In genomic region chr17:17179371-17179827, GRCh38 we compare ENCODE assay signal across 9 cellular contexts. TPM values are rescaled to one million over a fixed set of nuclear protein-coding genes. Genes with fewer than 3 reads are reported as not detected.
DNase-seq lines count a peak whose midpoint lies in the region; ATAC-seq, FAIRE-seq and TF ChIP-seq lines count a peak whose summit lies in the region.
"Had no signal": no experiment of that assay in that cellular context is flagged by ENCODE, and none has a peak within 500 bp of the region (broad histone marks: within the 10 kb centered on the region; RNA-seq: fewer than 3 reads in every experiment).

No MANE protein-coding gene starts in this region.

- peak overlapping the region in 4 of 11 experiments; percentile 27 to 89 (median 86); a peak in 5 of 22 replicates for H3K27ac ChIP-seq in BLaER1 treated with 17β-estradiol and CSF1 and Interleukin-3, amounts not matched to agents 10 nM and 100 nM
- H3K27ac ChIP-seq in endothelial cell of umbilical vein (ENCODE audit: insufficient read depth, low read depth, low read length) (no peak overlapping the region), pancreas (no peak overlapping the region)
- H3K27ac ChIP-seq: SK-N-MC had no signal

- CTCF ChIA-PET in endothelial cell of umbilical vein (lab: Charles Lee) = no interaction called here

- intact Hi-C loops in endothelial cell of umbilical vein (cut with micrococcal nuclease) (no loop called here), left colon (cut with DNase I, micrococcal nuclease) (no loop called here), sciatic nerve (cut with DNase I) (no loop called here), pancreas (cut with DNase I) (no loop called here)

- dilution Hi-C loops in endothelial cell of umbilical vein (cut with MboI; ENCODE audit: extremely low pct_ligation_motif_present, low sequenced_read_pairs) = no loop called here

- H4K20me1 ChIP-seq in BLaER1 treated with 17β-estradiol and CSF1 and Interleukin-3, amounts not matched to agents 10 nM and 100 nM = peaks cover 0 to 61% (median 11%) of the 10 kb centered on the region in 11 experiments; a peak in 11 of 22 replicates
- H4K20me1 ChIP-seq in endothelial cell of umbilical vein (replicated peaks; ENCODE audit: control insufficient read depth, extremely low read depth, insufficient read depth, low read length) = no peaks in the 10 kb centered on the region

- DNase-seq in HT1080 (ENCODE audit: low read depth) (peak; percentile 67), endothelial cell of umbilical vein (ENCODE audit: low read depth, low spot score) (no peak), left colon (no peak), sciatic nerve (ENCODE audit: low spot score) (no peak), pancreas (no peak)

- POLR2A ChIA-PET in endothelial cell of umbilical vein (lab: Charles Lee) = no interaction called here

- H3K36me3 ChIP-seq in BLaER1 treated with 17β-estradiol and CSF1 and Interleukin-3, amounts not matched to agents 10 nM and 100 nM = peaks cover 30 to 86% (median 70%) of the 10 kb centered on the region in 11 experiments
- peaks cover 17 to 52% of the 10 kb centered on the region in 2 experiments for H3K36me3 ChIP-seq in endothelial cell of umbilical vein (ENCODE audit: control insufficient read depth in 2 of 2, extremely low read depth in 1 of 2, insufficient read depth in 2 of 2, low read length in 2 of 2)
- H3K36me3 ChIP-seq in pancreas = peaks cover 0 to 87% (median 40%) of the 10 kb centered on the region in 3 donors

- TF ChIP-seq CTCF in endothelial cell of umbilical vein (IDR thresholded peaks at IDR 0.05; ENCODE audit: extremely low read depth in 1 of 2, insufficient read depth in 1 of 2, low read depth in 1 of 2, low read length in 2 of 2) (no peak), pancreas (IDR thresholded peaks at IDR 0.05) (no peak)

- H3K9me1 ChIP-seq in endothelial cell of umbilical vein (replicated peaks; ENCODE audit: control insufficient read depth, extremely low read depth, insufficient read depth, low read length) = no peaks in the 10 kb centered on the region

- H3K4me2 ChIP-seq in BLaER1 treated with 17β-estradiol and CSF1 and Interleukin-3, amounts not matched to agents 10 nM and 100 nM = peak overlapping the region in 10 of 11 experiments; percentile 8 to 98 (median 95); a peak in 19 of 22 replicates
- no peak overlapping the region for H3K4me2 ChIP-seq in endothelial cell of umbilical vein (ENCODE audit: insufficient read depth, low read length)

- no TSS peak for BruUV-seq in endothelial cell of umbilical vein (replicated peaks; lab: Mats Ljungman, UMichigan)

- no peaks in the 10 kb centered on the region for H3K79me2 ChIP-seq in endothelial cell of umbilical vein (ENCODE audit: control insufficient read depth, insufficient read depth, low read length)

- H3K27me3 ChIP-seq in BLaER1 treated with 17β-estradiol and CSF1 and Interleukin-3, amounts not matched to agents 10 nM and 100 nM = no peaks in the 10 kb centered on the region
- H3K27me3 ChIP-seq in endothelial cell of umbilical vein (ENCODE audit: control insufficient read depth in 2 of 2, insufficient read depth in 2 of 2, low read length in 2 of 2) = no peaks in the 10 kb centered on the region
- no peaks in the 10 kb centered on the region for H3K27me3 ChIP-seq in pancreas

- H3K4me1 ChIP-seq in BLaER1 treated with 17β-estradiol and CSF1 and Interleukin-3, amounts not matched to agents 10 nM and 100 nM = peaks cover 65 to 100% (median 100%) of the 10 kb centered on the region in 10 experiments
- H3K4me1 ChIP-seq in endothelial cell of umbilical vein (ENCODE audit: control insufficient read depth, extremely low read depth, insufficient read depth, low read length) = peaks cover 8% of the 10 kb centered on the region
- no peaks in the 10 kb centered on the region for H3K4me1 ChIP-seq in pancreas

- 93 to 100% methylated on average over 2 of the region's 2 CpGs for WGBS in pancreas, 2 donors

- FAIRE-seq in endothelial cell of umbilical vein (lab: Jason Lieb, UNC) = peak; percentile 48
- no peak for FAIRE-seq in pancreas (lab: Jason Lieb, UNC)

- ATAC-seq in GM18873 (IDR thresholded peaks at IDR 0.05; ENCODE audit: low FRiP score, unreplicated experiment) (peak; percentile 58), left colon (no peak), sciatic nerve (no peak), GM18861 (IDR thresholded peaks at IDR 0.05; ENCODE audit: unreplicated experiment) (no peak), pancreas (no peak)

- H3K9ac ChIP-seq in BLaER1 treated with 17β-estradiol and CSF1 and Interleukin-3, amounts not matched to agents 10 nM and 100 nM = peak overlapping the region in 5 of 11 experiments; percentile 14 to 75 (median 43); a peak in 5 of 22 replicates
- H3K9ac ChIP-seq in endothelial cell of umbilical vein (replicated peaks; ENCODE audit: extremely low read depth, insufficient read depth, low read length) = no peak overlapping the region

- TF ChIP-seq POLR2A in endothelial cell of umbilical vein (IDR thresholded peaks at IDR 0.05; ENCODE audit: low read depth, low read length) = no peak

- H3K9me3 ChIP-seq in BLaER1 treated with 17β-estradiol and CSF1 and Interleukin-3, amounts not matched to agents 10 nM and 100 nM (replicated peaks in 1 of 11) = no peaks in the 10 kb centered on the region
- no peaks in the 10 kb centered on the region for H3K9me3 ChIP-seq in endothelial cell of umbilical vein (replicated peaks; ENCODE audit: control insufficient read depth, insufficient read depth, low read length)
- H3K9me3 ChIP-seq in pancreas = no peaks in the 10 kb centered on the region

- 0 out of 20 replicates have a peak overlapping the region, but pooled peaks of 1 of the 10 experiments have one; percentile 4 for H3K4me3 ChIP-seq in BLaER1 treated with 17β-estradiol and CSF1 and Interleukin-3, amounts not matched to agents 10 nM and 100 nM
- H3K4me3 ChIP-seq in endothelial cell of umbilical vein (replicated peaks in 1 of 3; ENCODE audit: insufficient read depth in 1 of 3, low read depth in 1 of 3, low read length in 3 of 3) = no peak overlapping the region
- H3K4me3 ChIP-seq in pancreas = no peak overlapping the region
- H3K4me3 ChIP-seq: SK-N-MC had no signal

- no peak overlapping the region for H2AFZ ChIP-seq in endothelial cell of umbilical vein (ENCODE audit: low read depth, low read length)

TF ChIP-seq in endothelial cell of umbilical vein, 7 proteins besides CTCF, POLR2A, EP300 and RAD21:
- TF ChIP-seq FOS (IDR thresholded peaks at IDR 0.05; ENCODE audit: borderline replicate concordance, insufficient read depth, low read length) (peak; percentile 31), EZH2 (IDR thresholded peaks at IDR 0.05; ENCODE audit: borderline replicate concordance, low read depth, low read length, severe bottlenecking) (no peak), JUN (IDR thresholded peaks at IDR 0.05; ENCODE audit: borderline replicate concordance, insufficient read depth, insufficient read length, low read depth) (no peak)

RNA-seq across cellular contexts. Expression of gene PLD6, which starts 26.7 kb away (rescaled TPM):
- total RNA-seq in HT1080 (2014; rRNA removed; shearing (Covaris generic)) = not detected in 2 replicates
- polyA plus RNA-seq in HT1080 (2015; cell fraction: cytosol; rRNA removed) = 0.07 TPM in 1 of 2 replicates, not detected in the other
- 0.23 and 0.32 TPM in 2 replicates for polyA plus RNA-seq in HT1080 (2015; cell fraction: nucleus; rRNA removed)
- total RNA-seq in endothelial cell of umbilical vein (2.7 and 4.4 TPM in 2 replicates), left colon (1 to 10 TPM in 1 of 2 donors, under 1 TPM in 1; 0.98 to 1.3 TPM), sciatic nerve (7.6 TPM), pancreas (1 to 10 TPM; 1.5 to 3.4 (median 2.3) TPM)
- polyA plus RNA-seq in endothelial cell of umbilical vein (2.9 and 3.5 TPM in 2 replicates), pancreas (1 to 10 TPM; 2.3 to 3.4 TPM)
- 2.2 and 2.6 TPM in 2 replicates for polyA plus RNA-seq in endothelial cell of umbilical vein (2011; cell fraction: cytosol; rRNA removed)
- 2.4 and 2.9 TPM in 2 replicates for polyA plus RNA-seq in endothelial cell of umbilical vein (2011; cell fraction: nucleus; rRNA removed)
- 2.7 and 3.6 TPM in 2 replicates for polyA plus RNA-seq in endothelial cell of umbilical vein (2012)
- polyA minus RNA-seq in endothelial cell of umbilical vein = 2.4 and 3.9 TPM in 2 replicates
- 2.8 TPM for polyA minus RNA-seq in endothelial cell of umbilical vein (2011; cell fraction: cytosol; rRNA and poly(A)+ RNA removed)
- 0.91 and 0.96 TPM in 2 replicates for polyA minus RNA-seq in endothelial cell of umbilical vein (2011; cell fraction: nucleus; rRNA and poly(A)+ RNA removed)

RNA-seq across cellular contexts. Expression of gene FLCN, which starts 57.6 kb away (rescaled TPM):
- total RNA-seq in HT1080 (2014; rRNA removed; shearing (Covaris generic)) = 26.0 and 35.4 TPM in 2 replicates
- 9.0 and 10.1 TPM in 2 replicates for polyA plus RNA-seq in HT1080 (2015; cell fraction: cytosol; rRNA removed)
- 36.9 and 38.0 TPM in 2 replicates for polyA plus RNA-seq in HT1080 (2015; cell fraction: nucleus; rRNA removed)
- total RNA-seq in endothelial cell of umbilical vein = 56.9 and 68.9 TPM in 2 replicates
- 37.2 and 38.8 TPM in 2 replicates for polyA plus RNA-seq in endothelial cell of umbilical vein
- 13.6 and 18.5 TPM in 2 replicates for polyA plus RNA-seq in endothelial cell of umbilical vein (2011; cell fraction: cytosol; rRNA removed)
- polyA plus RNA-seq in endothelial cell of umbilical vein (2011; cell fraction: nucleus; rRNA removed) = 82.1 and 107 TPM in 2 replicates
- polyA plus RNA-seq in endothelial cell of umbilical vein (2012) = 20.9 and 30.4 TPM in 2 replicates
- 77.0 and 92.0 TPM in 2 replicates for polyA minus RNA-seq in endothelial cell of umbilical vein
- polyA minus RNA-seq in endothelial cell of umbilical vein (2011; cell fraction: cytosol; rRNA and poly(A)+ RNA removed) = 11.9 TPM
- 45.7 and 58.4 TPM in 2 replicates for polyA minus RNA-seq in endothelial cell of umbilical vein (2011; cell fraction: nucleus; rRNA and poly(A)+ RNA removed)
- total RNA-seq in left colon = 10 to 100 TPM; 46.9 to 50.1 TPM
- 59.1 TPM for total RNA-seq in sciatic nerve
- 10 to 100 TPM; 14.1 to 42.1 (median 16.8) TPM for total RNA-seq in pancreas
- 10 to 100 TPM; 27.2 to 30.1 TPM for polyA plus RNA-seq in pancreas
